1 cellular context compared by ENCODE assay signal in genomic region chr3:108241146-108241545, GRCh38.
TF ChIP-seq lines count a peak whose summit lies in the region.

No MANE protein-coding gene starts in this region.

TF ChIP-seq in GM12878, 131 proteins besides CTCF, POLR2A, EP300 and RAD21:
- no peak for TF ChIP-seq CUX1 (IDR thresholded peaks at IDR 0.05; ENCODE audit: insufficient replicate concordance, low read depth, low read length)
- no peak for TF ChIP-seq RAD51 (IDR thresholded peaks at IDR 0.05)
- TF ChIP-seq NKRF (conservative IDR thresholded peaks at IDR 0.05), result no peak
TF ChIP-seq in GM12878: peak in this region for 0.
